ENCODE assay signal across 29 cellular contexts in the genomic region with DNA sequence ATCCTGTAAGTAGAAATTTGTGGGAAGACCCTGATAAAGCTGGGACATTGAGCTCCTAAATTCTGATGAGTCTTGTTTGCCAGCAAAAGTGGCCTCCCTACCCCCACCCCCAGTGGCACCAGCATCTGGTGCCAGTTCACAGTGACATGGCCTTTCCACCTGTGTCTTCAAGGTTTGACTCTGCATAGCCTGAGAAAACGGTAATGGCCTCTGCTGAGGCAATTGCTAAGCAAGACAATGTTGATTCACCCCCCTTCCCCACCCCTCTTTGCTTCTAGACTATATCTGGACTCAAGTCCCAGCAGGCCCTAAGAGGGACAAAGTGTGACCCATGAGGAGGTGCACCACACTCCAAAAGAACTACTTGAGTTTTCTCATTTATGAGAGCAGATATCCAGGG.
"Had no signal": no experiment of that assay in that cellular context is flagged by ENCODE, and none has a peak within 500 bp of the region (broad histone marks: within the 10 kb centered on the region; RNA-seq: fewer than 3 reads in every experiment).

No MANE protein-coding gene starts in this region.

- DNase-seq: stimulated activated CD4-positive, alpha-beta T cell treated with anti-CD3 and anti-CD28 coated beads, Interleukin-2, amount 100 ng/mL, for 48 hours; stimulated activated CD4-positive, alpha-beta T cell treated with anti-CD3 and anti-CD28 coated beads, Interleukin-4, amount 100 ng/mL, for 1 hour; stimulated activated CD4-positive, alpha-beta T cell treated with anti-CD3 and anti-CD28 coated beads, Interleukin-4, amount 100 ng/mL, for 24 hours; stimulated activated CD4-positive, alpha-beta T cell treated with anti-CD3 and anti-CD28 coated beads, Interleukin-4, amount 100 ng/mL, for 4 hours; stimulated activated CD8-positive, alpha-beta memory T cell treated with anti-CD3 and anti-CD28 coated beads, Interleukin-4, amount 100 ng/mL, for 48 hours; stimulated activated naive B cell treated with anti-CD40 and anti-IgM and Interleukin-4, amounts not matched to agents 10 μg/mL and 1 μg/mL and 100 μg/mL, for 72 hours; stimulated activated naive CD4-positive, alpha-beta T cell; stimulated activated naive CD4-positive, alpha-beta T cell treated with Interleukin-2 at 50 U/mL for 16 hours; stimulated activated naive CD8-positive, alpha-beta T cell treated with anti-CD3 and anti-CD28 coated beads, Interleukin-15, amount 100 ng/mL, for 72 hours; stimulated activated naive CD8-positive, alpha-beta T cell treated with anti-CD3 and anti-CD28 coated beads, Interleukin-15, Interleukin-2, amounts not matched to agents 100 U/mL and 50 U/mL, for 24 hours; stomach; substantia nigra; testis; thyroid gland; tibial artery; transverse colon; trophoblast cell; upper lobe of left lung; upper lobe of right lung; uterus had no signal

- FAIRE-seq: urothelium cell line had no signal

- H3K27ac Mint-ChIP-seq: stimulated activated effector memory CD8-positive, alpha-beta T cell treated with anti-CD3 and anti-CD28 coated beads, Interleukin-12 subunit alpha, Interleukin-12 subunit beta, amount 100 ng/mL, for 72 hours; stimulated activated memory B cell treated with anti-CD40 and anti-IgM and Interleukin-4, amounts not matched to agents 10 μg/mL and 1 μg/mL and 100 μg/mL, for 72 hours; stimulated activated naive B cell treated with anti-CD40 and anti-IgM and Interleukin-4, amounts not matched to agents 10 μg/mL and 1 μg/mL and 100 μg/mL, for 72 hours; stimulated activated naive CD8-positive, alpha-beta T cell treated with anti-CD3 and anti-CD28 coated beads, Interleukin-15, amount 100 ng/mL, for 72 hours; stimulated activated naive CD8-positive, alpha-beta T cell treated with anti-CD3 and anti-CD28 coated beads, Interleukin-15, Interleukin-2, amounts not matched to agents 100 ng/mL and 50 ng/mL, for 24 hours; type B pancreatic cell had no signal

- H3K36me3 Mint-ChIP-seq: stimulated activated effector memory CD8-positive, alpha-beta T cell treated with anti-CD3 and anti-CD28 coated beads, Interleukin-12 subunit alpha, Interleukin-12 subunit beta, amount 100 ng/mL, for 72 hours; stimulated activated memory B cell treated with anti-CD40 and anti-IgM and Interleukin-4, amounts not matched to agents 10 μg/mL and 1 μg/mL and 100 μg/mL, for 72 hours; stimulated activated naive B cell treated with anti-CD40 and anti-IgM and Interleukin-4, amounts not matched to agents 10 μg/mL and 1 μg/mL and 100 μg/mL, for 72 hours; type B pancreatic cell had no signal

- H3K4me3 ChIP-seq: stomach, suprapubic skin, testis, thoracic aorta, thyroid gland, tibial artery, tibial nerve, transverse colon, upper lobe of left lung, upper lobe of right lung, uterus, vagina had no signal

- H3K9me3 ChIP-seq: stomach, suprapubic skin, testis, thoracic aorta, thyroid gland, tibial artery, tibial nerve, transverse colon, upper lobe of left lung, upper lobe of right lung, uterus, vagina had no signal

- ATAC-seq: stimulated activated effector memory CD8-positive, alpha-beta T cell treated with anti-CD3 and anti-CD28 coated beads, Interleukin-12 subunit alpha, Interleukin-12 subunit beta, amount 100 ng/mL, for 72 hours; stimulated activated memory B cell treated with anti-CD40 and anti-IgM and Interleukin-4, amounts not matched to agents 10 μg/mL and 1 μg/mL and 100 μg/mL, for 72 hours; stimulated activated naive B cell treated with anti-CD40 and anti-IgM and Interleukin-4, amounts not matched to agents 10 μg/mL and 1 μg/mL and 100 μg/mL, for 72 hours; stimulated activated naive CD8-positive, alpha-beta T cell treated with anti-CD3 and anti-CD28 coated beads, Interleukin-15, amount 100 ng/mL, for 72 hours; stimulated activated naive CD8-positive, alpha-beta T cell treated with anti-CD3 and anti-CD28 coated beads, Interleukin-15, Interleukin-2, amounts not matched to agents 100 U/mL and 50 U/mL, for 24 hours; upper lobe of right lung had no signal

- H3K27me3 ChIP-seq: stomach, suprapubic skin, testis, thyroid gland, tibial artery, tibial nerve, transverse colon, upper lobe of left lung, upper lobe of right lung, uterus, vagina had no signal

- H3K36me3 ChIP-seq: stomach, suprapubic skin, thoracic aorta, thyroid gland, tibial artery, tibial nerve, transverse colon, upper lobe of left lung, upper lobe of right lung, uterus, vagina had no signal

- H3K4me3 Mint-ChIP-seq: stimulated activated effector memory CD8-positive, alpha-beta T cell treated with anti-CD3 and anti-CD28 coated beads, Interleukin-12 subunit alpha, Interleukin-12 subunit beta, amount 100 ng/mL, for 72 hours; stimulated activated memory B cell treated with anti-CD40 and anti-IgM and Interleukin-4, amounts not matched to agents 10 μg/mL and 1 μg/mL and 100 μg/mL, for 72 hours; stimulated activated naive B cell treated with anti-CD40 and anti-IgM and Interleukin-4, amounts not matched to agents 10 μg/mL and 1 μg/mL and 100 μg/mL, for 72 hours; stimulated activated naive CD8-positive, alpha-beta T cell treated with anti-CD3 and anti-CD28 coated beads, Interleukin-15, amount 100 ng/mL, for 72 hours; stimulated activated naive CD8-positive, alpha-beta T cell treated with anti-CD3 and anti-CD28 coated beads, Interleukin-15, Interleukin-2, amounts not matched to agents 100 ng/mL and 50 ng/mL, for 24 hours; type B pancreatic cell had no signal

- H3K27ac ChIP-seq: stomach, suprapubic skin, testis, thoracic aorta, thyroid gland, tibial artery, tibial nerve, transverse colon, upper lobe of left lung, upper lobe of right lung, uterus, vagina had no signal

- H3K4me1 ChIP-seq: stomach, testis, tibial nerve, transverse colon, upper lobe of left lung, upper lobe of right lung, uterus, vagina had no signal

- H3K9me3 Mint-ChIP-seq: stimulated activated effector memory CD8-positive, alpha-beta T cell treated with anti-CD3 and anti-CD28 coated beads, Interleukin-12 subunit alpha, Interleukin-12 subunit beta, amount 100 ng/mL, for 72 hours; stimulated activated memory B cell treated with anti-CD40 and anti-IgM and Interleukin-4, amounts not matched to agents 10 μg/mL and 1 μg/mL and 100 μg/mL, for 72 hours; stimulated activated naive B cell treated with anti-CD40 and anti-IgM and Interleukin-4, amounts not matched to agents 10 μg/mL and 1 μg/mL and 100 μg/mL, for 72 hours; stimulated activated naive CD8-positive, alpha-beta T cell treated with anti-CD3 and anti-CD28 coated beads, Interleukin-15, amount 100 ng/mL, for 72 hours; stimulated activated naive CD8-positive, alpha-beta T cell treated with anti-CD3 and anti-CD28 coated beads, Interleukin-15, Interleukin-2, amounts not matched to agents 100 ng/mL and 50 ng/mL, for 24 hours; type B pancreatic cell had no signal

- H3K27me3 Mint-ChIP-seq: stimulated activated memory B cell treated with anti-CD40 and anti-IgM and Interleukin-4, amounts not matched to agents 10 μg/mL and 1 μg/mL and 100 μg/mL, for 72 hours; stimulated activated naive B cell treated with anti-CD40 and anti-IgM and Interleukin-4, amounts not matched to agents 10 μg/mL and 1 μg/mL and 100 μg/mL, for 72 hours; stimulated activated naive CD8-positive, alpha-beta T cell treated with anti-CD3 and anti-CD28 coated beads, Interleukin-15, amount 100 ng/mL, for 72 hours; stimulated activated naive CD8-positive, alpha-beta T cell treated with anti-CD3 and anti-CD28 coated beads, Interleukin-15, Interleukin-2, amounts not matched to agents 100 ng/mL and 50 ng/mL, for 24 hours; type B pancreatic cell had no signal
